16 cellular contexts compared by ENCODE assay signal in genomic region chr5:581266-581665, GRCh38.
"Had no signal": no experiment of that assay in that cellular context is flagged by ENCODE, and none has a peak within 500 bp of the region (broad histone marks: within the 10 kb centered on the region; RNA-seq: fewer than 3 reads in every experiment).

No MANE protein-coding gene starts in this region.

- H3K27me3 ChIP-seq: pancreas had no signal

- H3K27ac ChIP-seq: heart left ventricle, neural progenitor cell, pancreas, tibial nerve had no signal

- H3K27ac Mint-ChIP-seq: natural killer cell treated with Interleukin-12 subunit alpha and Interleukin-12 subunit beta and Interleukin-15 and Interleukin-18, amount 100 ng/mL, for 72 hours; neural progenitor cell; progenitor cell of endocrine pancreas had no signal

- ATAC-seq: esophagus mucosa; heart left ventricle; left lobe of liver; natural killer cell treated with Interleukin-12 subunit alpha and Interleukin-12 subunit beta and Interleukin-15 and Interleukin-18, amount 100 ng/mL, for 72 hours; pancreas; right cardiac atrium; stimulated activated naive CD8-positive, alpha-beta T cell treated with anti-CD3 and anti-CD28 coated beads, Interleukin-15, Interleukin-2, amounts not matched to agents 100 U/mL and 50 U/mL, for 24 hours had no signal

- H3K4me1 Mint-ChIP-seq: neural progenitor cell had no signal

- H3K4me1 ChIP-seq: heart left ventricle, neural progenitor cell, pancreas, tibial nerve had no signal

- H3K36me3 Mint-ChIP-seq: neural progenitor cell had no signal

- H3K4me3 ChIP-seq: heart left ventricle, neural progenitor cell, pancreas, smooth muscle cell, tibial nerve had no signal

- DNase-seq: effector memory CD4-positive, alpha-beta T cell; heart left ventricle; hypothalamus; mammary epithelial cell; nucleus accumbens; pancreas; right cardiac atrium; stimulated activated CD4-positive, alpha-beta T cell treated with anti-CD3 and anti-CD28 coated beads, Interleukin-2, amount 100 ng/mL, for 48 hours; stimulated activated naive CD8-positive, alpha-beta T cell treated with anti-CD3 and anti-CD28 coated beads, Interleukin-15, Interleukin-2, amounts not matched to agents 100 U/mL and 50 U/mL, for 24 hours had no signal

- H3K36me3 ChIP-seq: heart left ventricle, neural progenitor cell, pancreas, tibial nerve had no signal

- H3K4me3 Mint-ChIP-seq: natural killer cell treated with Interleukin-12 subunit alpha and Interleukin-12 subunit beta and Interleukin-15 and Interleukin-18, amount 100 ng/mL, for 72 hours; neural progenitor cell had no signal
